In the genomic region with DNA sequence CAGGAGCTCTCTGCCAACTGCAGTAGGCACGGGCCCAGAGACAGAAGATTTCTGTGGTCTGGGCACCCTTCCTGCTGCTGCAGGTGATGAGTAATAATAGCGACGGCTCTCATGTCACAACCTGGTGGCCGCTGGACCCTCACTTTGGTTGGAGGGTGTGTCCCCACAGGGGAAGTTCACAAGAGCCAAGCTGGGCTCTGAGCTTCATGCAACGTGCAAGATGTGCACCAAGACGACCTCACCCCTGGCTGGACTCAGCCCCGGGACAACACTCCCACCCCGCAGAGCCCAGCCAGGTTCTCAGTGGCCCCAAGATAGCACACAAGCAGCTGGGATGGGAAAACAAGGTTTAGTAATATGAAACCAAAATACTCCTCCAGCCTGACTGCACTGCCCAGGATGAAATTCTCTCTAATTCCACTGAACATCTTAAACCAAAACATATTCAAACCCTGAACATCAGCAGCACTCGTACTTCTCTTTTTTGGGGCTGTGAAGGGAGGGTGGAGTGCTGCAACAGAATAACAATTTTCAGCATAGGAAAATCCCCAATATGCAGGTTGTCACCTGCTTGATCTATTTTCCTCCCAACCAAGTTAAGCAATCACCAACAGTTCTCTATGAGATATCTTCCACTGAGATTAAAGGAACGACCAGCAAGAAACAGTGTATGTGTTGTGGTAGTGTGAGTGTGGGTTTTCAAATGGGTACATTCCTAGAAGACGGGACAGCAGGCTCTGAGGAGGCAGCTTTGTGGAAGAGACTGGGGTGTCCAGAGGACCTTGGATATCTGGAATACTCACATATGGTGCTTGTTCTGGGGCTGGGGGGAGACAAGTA, we compare ENCODE assay signal across 8 cellular contexts.
A peak's percentile ranks its signal among the peaks of the same experiment; 100 is the strongest.
DNase-seq lines count a peak whose midpoint lies in the region; ATAC-seq lines count a peak whose summit lies in the region.

No MANE protein-coding gene starts in this region.

- peak overlapping the region; percentile 66 for H3K4me3 Mint-ChIP-seq in stimulated activated memory B cell treated with anti-CD40 and anti-IgM and Interleukin-4, amounts not matched to agents 10 μg/mL and 1 μg/mL and 100 μg/mL, for 72 hours

- peaks cover 37% of the 10 kb centered on the region for H3K36me3 Mint-ChIP-seq in stimulated activated memory B cell treated with anti-CD40 and anti-IgM and Interleukin-4, amounts not matched to agents 10 μg/mL and 1 μg/mL and 100 μg/mL, for 72 hours

- DNase-seq in activated CD4-positive, alpha-beta T cell treated with anti-CD3 and anti-CD28 coated beads for 48 hours = peak; percentile 47
- DNase-seq in activated CD4-positive, alpha-beta T cell treated with anti-CD3 and anti-CD28 coated beads for 1 hour = no peak
- DNase-seq in activated CD8-positive, alpha-beta memory T cell treated with anti-CD3 and anti-CD28 coated beads, Interleukin-2, amount 50 U/mL, for 4 hours = peak; percentile 38
- DNase-seq in OCI-M1 (lab: John Stamatoyannopoulos, UW) (no peak), AML-193 (lab: John Stamatoyannopoulos, UW) (no peak)
- DNase-seq in effector CD4-positive, alpha-beta T cell = no peak

- H3K9me3 Mint-ChIP-seq in stimulated activated memory B cell treated with anti-CD40 and anti-IgM and Interleukin-4, amounts not matched to agents 10 μg/mL and 1 μg/mL and 100 μg/mL, for 72 hours = no peaks in the 10 kb centered on the region

- peaks cover 62% of the 10 kb centered on the region for H3K4me1 Mint-ChIP-seq in stimulated activated memory B cell treated with anti-CD40 and anti-IgM and Interleukin-4, amounts not matched to agents 10 μg/mL and 1 μg/mL and 100 μg/mL, for 72 hours

- peak; percentile 50 for ATAC-seq in HG02970 (IDR thresholded peaks at IDR 0.05; ENCODE audit: low FRiP score, unreplicated experiment)
- ATAC-seq in stimulated activated memory B cell treated with anti-CD40 and anti-IgM and Interleukin-4, amounts not matched to agents 10 μg/mL and 1 μg/mL and 100 μg/mL, for 72 hours = peak; percentile 95

- no peak overlapping the region for H3K27ac Mint-ChIP-seq in stimulated activated memory B cell treated with anti-CD40 and anti-IgM and Interleukin-4, amounts not matched to agents 10 μg/mL and 1 μg/mL and 100 μg/mL, for 72 hours

- no peaks in the 10 kb centered on the region for H3K27me3 Mint-ChIP-seq in stimulated activated memory B cell treated with anti-CD40 and anti-IgM and Interleukin-4, amounts not matched to agents 10 μg/mL and 1 μg/mL and 100 μg/mL, for 72 hours

Comparison
In these comparisons a context has a peak if more than half of its experiments do, and no peak if none do; other contexts are left out.
1. DNase-seq: peak in activated CD4-positive, alpha-beta T cell treated with anti-CD3 and anti-CD28 coated beads for 48 hours (single experiment) and activated CD8-positive, alpha-beta memory T cell treated with anti-CD3 and anti-CD28 coated beads, Interleukin-2, amount 50 U/mL, for 4 hours (single experiment); none in activated CD4-positive, alpha-beta T cell treated with anti-CD3 and anti-CD28 coated beads for 1 hour (single experiment), OCI-M1 (single experiment), effector CD4-positive, alpha-beta T cell (single experiment) and AML-193 (0 of 2).